ENCODE assay signal across 1 cellular context in the genomic region with DNA sequence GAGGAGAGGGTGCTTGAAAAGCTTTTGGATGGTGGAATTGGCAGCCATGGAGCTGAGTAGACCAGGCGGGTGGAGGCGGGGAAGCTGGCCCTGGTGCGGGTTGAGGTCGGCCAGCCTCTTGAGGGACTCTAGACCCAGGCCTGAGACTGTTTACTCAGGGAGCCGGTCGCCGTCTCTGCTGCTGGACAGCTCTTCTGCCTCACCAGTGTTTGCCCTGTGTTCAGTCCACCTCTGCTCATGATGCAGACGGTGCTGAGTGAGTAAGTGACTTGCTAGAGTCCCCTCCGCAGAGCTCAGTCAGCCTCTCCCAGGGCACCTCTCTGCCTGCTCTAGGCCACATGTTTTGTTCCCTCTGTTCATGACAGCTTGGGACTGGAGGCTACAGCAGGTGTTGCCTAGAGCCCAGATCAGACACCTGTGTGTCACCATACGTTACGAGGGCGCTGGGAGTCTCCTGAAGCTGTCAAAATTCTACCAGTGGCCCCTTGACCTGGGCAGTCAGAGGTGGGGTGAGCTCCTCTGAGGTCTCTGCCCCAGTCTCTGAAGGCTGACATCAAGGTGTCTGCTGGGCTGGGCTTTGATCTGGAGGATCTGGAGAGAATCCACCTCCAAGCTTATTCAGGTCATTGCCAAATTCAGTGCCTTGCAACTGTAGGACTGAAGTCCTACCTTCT.
A peak's percentile ranks its signal among the peaks of the same experiment; 100 is the strongest.
TF ChIP-seq lines count a peak whose summit lies in the region.

No MANE protein-coding gene starts in this region.

TF ChIP-seq in GM23338, 12 proteins besides CTCF, POLR2A, EP300 and RAD21 (continued from another document):
- TF ChIP-seq, protein P1, sequence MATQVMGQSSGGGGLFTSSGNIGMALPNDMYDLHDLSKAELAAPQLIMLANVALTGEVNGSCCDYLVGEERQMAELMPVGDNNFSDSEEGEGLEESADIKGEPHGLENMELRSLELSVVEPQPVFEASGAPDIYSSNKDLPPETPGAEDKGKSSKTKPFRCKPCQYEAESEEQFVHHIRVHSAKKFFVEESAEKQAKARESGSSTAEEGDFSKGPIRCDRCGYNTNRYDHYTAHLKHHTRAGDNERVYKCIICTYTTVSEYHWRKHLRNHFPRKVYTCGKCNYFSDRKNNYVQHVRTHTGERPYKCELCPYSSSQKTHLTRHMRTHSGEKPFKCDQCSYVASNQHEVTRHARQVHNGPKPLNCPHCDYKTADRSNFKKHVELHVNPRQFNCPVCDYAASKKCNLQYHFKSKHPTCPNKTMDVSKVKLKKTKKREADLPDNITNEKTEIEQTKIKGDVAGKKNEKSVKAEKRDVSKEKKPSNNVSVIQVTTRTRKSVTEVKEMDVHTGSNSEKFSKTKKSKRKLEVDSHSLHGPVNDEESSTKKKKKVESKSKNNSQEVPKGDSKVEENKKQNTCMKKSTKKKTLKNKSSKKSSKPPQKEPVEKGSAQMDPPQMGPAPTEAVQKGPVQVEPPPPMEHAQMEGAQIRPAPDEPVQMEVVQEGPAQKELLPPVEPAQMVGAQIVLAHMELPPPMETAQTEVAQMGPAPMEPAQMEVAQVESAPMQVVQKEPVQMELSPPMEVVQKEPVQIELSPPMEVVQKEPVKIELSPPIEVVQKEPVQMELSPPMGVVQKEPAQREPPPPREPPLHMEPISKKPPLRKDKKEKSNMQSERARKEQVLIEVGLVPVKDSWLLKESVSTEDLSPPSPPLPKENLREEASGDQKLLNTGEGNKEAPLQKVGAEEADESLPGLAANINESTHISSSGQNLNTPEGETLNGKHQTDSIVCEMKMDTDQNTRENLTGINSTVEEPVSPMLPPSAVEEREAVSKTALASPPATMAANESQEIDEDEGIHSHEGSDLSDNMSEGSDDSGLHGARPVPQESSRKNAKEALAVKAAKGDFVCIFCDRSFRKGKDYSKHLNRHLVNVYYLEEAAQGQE (IDR thresholded peaks at IDR 0.05; ENCODE audit: unreplicated experiment) = peak; percentile 16
